In genomic region chr6:26555505-26556262, GRCh38 we compare ENCODE assay signal across 9 cellular contexts. TPM values are rescaled to one million over a fixed set of nuclear protein-coding genes. Genes with fewer than 3 reads are reported as not detected.
DNase-seq lines count a peak whose midpoint lies in the region; ATAC-seq and TF ChIP-seq lines count a peak whose summit lies in the region.
"Had no signal": no experiment of that assay in that cellular context is flagged by ENCODE, and none has a peak within 500 bp of the region (broad histone marks: within the 10 kb centered on the region; RNA-seq: fewer than 3 reads in every experiment).

No MANE protein-coding gene starts in this region.

- 15% methylated on average over 19 of the region's 19 CpGs for WGBS in hepatocyte (ENCODE audit: low lambda C conversion rate, missing lambda C conversion rate)

- peak overlapping the region; percentile 73 for H3K4me3 Mint-ChIP-seq in stimulated activated naive CD8-positive, alpha-beta T cell treated with anti-CD3 and anti-CD28 coated beads, Interleukin-15, Interleukin-2, amounts not matched to agents 100 ng/mL and 50 ng/mL, for 24 hours

- H4K20me1 ChIP-seq in SU-DHL-6 (ENCODE audit: low read depth, low read length) (no peaks in the 10 kb centered on the region), hepatocyte (ENCODE audit: insufficient read depth, poor library complexity, severe bottlenecking) (no peaks in the 10 kb centered on the region)

- peaks cover 19% of the 10 kb centered on the region for H3K4me1 Mint-ChIP-seq in stimulated activated naive CD8-positive, alpha-beta T cell treated with anti-CD3 and anti-CD28 coated beads, Interleukin-15, Interleukin-2, amounts not matched to agents 100 ng/mL and 50 ng/mL, for 24 hours (ENCODE audit: low read depth)

- peaks cover 43% of the 10 kb centered on the region for H3F3A ChIP-seq in SU-DHL-6 (ENCODE audit: insufficient read depth)

- intact Hi-C loops in vagina (cut with DNase I), result loop anchor here (10.0 kb wide), 1 partner anchor 1279 kb away; a partner anchor contains a TSS

- no peaks in the 10 kb centered on the region for H3K27me3 Mint-ChIP-seq in stimulated activated naive CD8-positive, alpha-beta T cell treated with anti-CD3 and anti-CD28 coated beads, Interleukin-15, Interleukin-2, amounts not matched to agents 100 ng/mL and 50 ng/mL, for 24 hours

- no peak for ATAC-seq in stimulated activated naive CD8-positive, alpha-beta T cell treated with anti-CD3 and anti-CD28 coated beads, Interleukin-15, Interleukin-2, amounts not matched to agents 100 U/mL and 50 U/mL, for 24 hours

- H3K4me1 ChIP-seq in hepatocyte (ENCODE audit: insufficient read depth) (no peaks in the 10 kb centered on the region), vagina (peaks cover 7% of the 10 kb centered on the region)

- no peak overlapping the region for H3K27ac Mint-ChIP-seq in stimulated activated naive CD8-positive, alpha-beta T cell treated with anti-CD3 and anti-CD28 coated beads, Interleukin-15, Interleukin-2, amounts not matched to agents 100 ng/mL and 50 ng/mL, for 24 hours

- no peak for TF ChIP-seq CTCF in SU-DHL-6 (IDR thresholded peaks at IDR 0.05; ENCODE audit: insufficient read depth, low read length, poor library complexity, severe bottlenecking)
- no peak for TF ChIP-seq CTCF in hepatocyte (IDR thresholded peaks at IDR 0.05; ENCODE audit: poor library complexity)
- no peak for TF ChIP-seq CTCF in vagina (IDR thresholded peaks at IDR 0.05)

- H3K36me3 ChIP-seq in SU-DHL-6 (ENCODE audit: low read length), result no peaks in the 10 kb centered on the region
- H3K36me3 ChIP-seq in hepatocyte (replicated peaks; ENCODE audit: insufficient read depth, low read depth), result no peaks in the 10 kb centered on the region
- H3K36me3 ChIP-seq in vagina, result no peaks in the 10 kb centered on the region
- H3K36me3 ChIP-seq: thoracic aorta had no signal

- H3K79me2 ChIP-seq in SU-DHL-6 (ENCODE audit: insufficient read depth, low read length) (no peaks in the 10 kb centered on the region), hepatocyte (no peaks in the 10 kb centered on the region)

- H3K27ac ChIP-seq in SU-DHL-6 (ENCODE audit: low read depth, low read length) (no peak overlapping the region), hepatocyte (peak overlapping the region; percentile 30), vagina (peak overlapping the region; percentile 91)

- H3K9me3 ChIP-seq in SU-DHL-6 (ENCODE audit: insufficient read depth, low read length) (no peaks in the 10 kb centered on the region), hepatocyte (ENCODE audit: low read depth) (no peaks in the 10 kb centered on the region), vagina (no peaks in the 10 kb centered on the region)
- H3K9me3 ChIP-seq: thoracic aorta had no signal

- H3K36me3 Mint-ChIP-seq in stimulated activated naive CD8-positive, alpha-beta T cell treated with anti-CD3 and anti-CD28 coated beads, Interleukin-15, Interleukin-2, amounts not matched to agents 100 ng/mL and 50 ng/mL, for 24 hours (ENCODE audit: low read depth), result no peaks in the 10 kb centered on the region

- DNase-seq in stimulated activated naive CD8-positive, alpha-beta T cell treated with anti-CD3 and anti-CD28 coated beads, Interleukin-15, Interleukin-2, amounts not matched to agents 100 U/mL and 50 U/mL, for 24 hours, result no peak
- DNase-seq in hepatocyte (ENCODE audit: low spot score) (peak; percentile 32), vagina (ENCODE audit: extremely low spot score in 2 of 2) (no peak), epidermal melanocyte (ENCODE audit: insufficient read length, low spot score) (no peak), GM03348 (ENCODE audit: low spot score) (no peak)
- no peak for DNase-seq in activated CD4-positive, alpha-beta T cell treated with anti-CD3 and anti-CD28 coated beads for 4 hours

- no peak overlapping the region for H3K4me3 ChIP-seq in SU-DHL-6 (ENCODE audit: insufficient read depth, low read length, poor library complexity, severe bottlenecking)
- peak overlapping the region; percentile 15 for H3K4me3 ChIP-seq in hepatocyte
- H3K4me3 ChIP-seq in vagina, result peak overlapping the region; percentile 49 to 51

- H3K4me2 ChIP-seq in SU-DHL-6 (ENCODE audit: low read depth, low read length, poor library complexity, severe bottlenecking) (peak overlapping the region; percentile 86), hepatocyte (peak overlapping the region; percentile 79)

- H2AFZ ChIP-seq in SU-DHL-6 (ENCODE audit: low read depth, low read length, severe bottlenecking), result no peak overlapping the region
- H2AFZ ChIP-seq in hepatocyte, result peak overlapping the region; percentile 54

- H3K9me2 ChIP-seq in SU-DHL-6 (replicated peaks; ENCODE audit: insufficient read depth, low read length) (no peaks in the 10 kb centered on the region), hepatocyte (replicated peaks; ENCODE audit: insufficient read depth) (no peaks in the 10 kb centered on the region)

- TF ChIP-seq POLR2A in vagina (IDR thresholded peaks at IDR 0.05), result no peak

- no peaks in the 10 kb centered on the region for H3K9me3 Mint-ChIP-seq in stimulated activated naive CD8-positive, alpha-beta T cell treated with anti-CD3 and anti-CD28 coated beads, Interleukin-15, Interleukin-2, amounts not matched to agents 100 ng/mL and 50 ng/mL, for 24 hours

- no peaks in the 10 kb centered on the region for H3K27me3 ChIP-seq in SU-DHL-6 (ENCODE audit: low read length)
- H3K27me3 ChIP-seq in hepatocyte, result no peaks in the 10 kb centered on the region
- H3K27me3 ChIP-seq in vagina, result no peaks in the 10 kb centered on the region

- no peak overlapping the region for H3K9ac ChIP-seq in SU-DHL-6 (ENCODE audit: low read length)

RNA-seq across cellular contexts. Expression of gene HMGN4, which starts 17.5 kb away (rescaled TPM):
- total RNA-seq in hepatocyte (53.5 and 67.1 TPM in 2 replicates), vagina (58.4 TPM)
- 35.9 and 41.2 TPM in 2 replicates for polyA plus RNA-seq in hepatocyte

RNA-seq across cellular contexts. Expression of gene ABT1, which starts 41.1 kb away (rescaled TPM):
- total RNA-seq in hepatocyte, result 23.3 and 23.4 TPM in 2 replicates
- polyA plus RNA-seq in hepatocyte, result 30.4 and 32.1 TPM in 2 replicates
- 24.8 TPM for total RNA-seq in vagina

RNA-seq across cellular contexts. Expression of gene BTN1A1, which starts 55.6 kb away (rescaled TPM):
- total RNA-seq in hepatocyte (0.60 and 0.84 TPM in 2 replicates), vagina (not detected)
- 0.15 and 0.59 TPM in 2 replicates for polyA plus RNA-seq in hepatocyte
- total RNA-seq: thoracic aorta had no signal
